ENCODE assay signal across 7 cellular contexts in the genomic region with DNA sequence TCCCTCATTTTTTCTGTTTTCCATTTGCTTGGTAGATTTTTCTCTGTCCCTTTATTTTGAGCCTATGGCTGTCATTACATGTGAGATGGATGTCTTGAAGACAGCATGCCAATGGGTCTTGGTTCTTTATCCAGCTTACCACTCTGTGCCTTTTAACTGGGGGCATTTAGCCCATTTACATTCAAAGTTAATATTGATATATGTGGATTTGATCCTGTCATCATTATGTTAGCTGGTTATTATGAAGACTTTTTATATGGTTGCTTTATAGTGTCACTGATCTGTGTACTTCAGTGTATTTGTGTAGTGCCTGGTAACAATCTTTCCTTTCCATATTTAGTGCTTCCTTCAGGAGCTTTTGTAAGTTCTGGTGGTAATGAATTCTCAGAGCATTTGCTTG.
"Had no signal": no experiment of that assay in that cellular context is flagged by ENCODE, and none has a peak within 500 bp of the region (broad histone marks: within the 10 kb centered on the region; RNA-seq: fewer than 3 reads in every experiment).

No MANE protein-coding gene starts in this region.

- ATAC-seq: HepG2, K562 had no signal

- H3K4me3 Mint-ChIP-seq: IgD-negative memory B cell had no signal

- H3K27ac ChIP-seq: HL-60 had no signal

- DNase-seq: IMR-90, KBM-7, KG1 had no signal

- H3K4me1 Mint-ChIP-seq: IgD-negative memory B cell had no signal

- H3K4me3 ChIP-seq: K562 had no signal

- H3K27ac Mint-ChIP-seq: IgD-negative memory B cell had no signal

- H3K36me3 Mint-ChIP-seq: IgD-negative memory B cell had no signal
